ENCODE assay signal across 8 cellular contexts in genomic region chr4:113146876-113147358, GRCh38.
A peak's percentile ranks its signal among the peaks of the same experiment; 100 is the strongest.
DNase-seq lines count a peak whose midpoint lies in the region; ATAC-seq, FAIRE-seq and TF ChIP-seq lines count a peak whose summit lies in the region.

No MANE protein-coding gene starts in this region.

- no peak for TF ChIP-seq POLR2A in H54 (IDR thresholded peaks at IDR 0.05; ENCODE audit: low read depth, low read length)

- no peak for FAIRE-seq in H54 (lab: Jason Lieb, UNC)

- H3K27ac Mint-ChIP-seq in activated CD4-positive, alpha-beta memory T cell treated with anti-CD3 and anti-CD28 coated beads, Interleukin-2, amount 10 ng/mL, durations not matched to agents 7 days and 5 days, result peak overlapping the region; percentile 61
- peak overlapping the region; percentile 74 for H3K27ac Mint-ChIP-seq in type B pancreatic cell

- peaks cover 3% of the 10 kb centered on the region for H3K27me3 Mint-ChIP-seq in activated CD4-positive, alpha-beta memory T cell treated with anti-CD3 and anti-CD28 coated beads, Interleukin-2, amount 10 ng/mL, durations not matched to agents 7 days and 5 days
- no peaks in the 10 kb centered on the region for H3K27me3 Mint-ChIP-seq in type B pancreatic cell

- peaks cover 2% of the 10 kb centered on the region for H3K36me3 Mint-ChIP-seq in activated CD4-positive, alpha-beta memory T cell treated with anti-CD3 and anti-CD28 coated beads, Interleukin-2, amount 10 ng/mL, durations not matched to agents 7 days and 5 days (ENCODE audit: low read depth)
- peaks cover 4% of the 10 kb centered on the region for H3K36me3 Mint-ChIP-seq in type B pancreatic cell

- CTCF ChIA-PET in activated CD4-positive, alpha-beta memory T cell treated with anti-CD3 and anti-CD28 coated beads, Interleukin-2, amount 10 ng/mL, durations not matched to agents 7 days and 5 days (lab: Charles Lee), result no interaction called here

- H3K9me3 Mint-ChIP-seq in activated CD4-positive, alpha-beta memory T cell treated with anti-CD3 and anti-CD28 coated beads, Interleukin-2, amount 10 ng/mL, durations not matched to agents 7 days and 5 days, result no peaks in the 10 kb centered on the region
- peaks cover 13% of the 10 kb centered on the region for H3K9me3 Mint-ChIP-seq in type B pancreatic cell

- no peak for DNase-seq in activated CD4-positive, alpha-beta memory T cell treated with anti-CD3 and anti-CD28 coated beads, Interleukin-2, amount 10 ng/mL, durations not matched to agents 7 days and 5 days
- DNase-seq in kidney glomerular epithelial cell (lab: John Stamatoyannopoulos, UW), result peak; percentile 48
- no peak for DNase-seq in type B pancreatic cell (ENCODE audit: extremely low spot score, unreplicated experiment)
- no peak for DNase-seq in H54 (ENCODE audit: insufficient read length, low spot score)
- DNase-seq in NCI-H1436 treated with DMSO at 0.1 percent for 48 hours (lab: John Stamatoyannopoulos, UW), result no peak
- no peak for DNase-seq in activated effector memory CD4-positive, alpha-beta T cell treated with anti-CD3 and anti-CD28 coated beads, Interleukin-2, amount 50 U/mL, for 16 hours

- H3K4me1 Mint-ChIP-seq in activated CD4-positive, alpha-beta memory T cell treated with anti-CD3 and anti-CD28 coated beads, Interleukin-2, amount 10 ng/mL, durations not matched to agents 7 days and 5 days, result peaks cover 8% of the 10 kb centered on the region
- peaks cover 34% of the 10 kb centered on the region for H3K4me1 Mint-ChIP-seq in type B pancreatic cell (ENCODE audit: unreplicated experiment)

- POLR2A ChIA-PET in activated CD4-positive, alpha-beta memory T cell treated with anti-CD3 and anti-CD28 coated beads, Interleukin-2, amount 10 ng/mL, durations not matched to agents 7 days and 5 days (lab: Charles Lee), result no interaction called here

- no peak for TF ChIP-seq CTCF in type B pancreatic cell (conservative IDR thresholded peaks at IDR 0.05)

- ATAC-seq in GM18873 (IDR thresholded peaks at IDR 0.05; ENCODE audit: low FRiP score, unreplicated experiment), result peak; percentile 88
- ATAC-seq in HG02938 (IDR thresholded peaks at IDR 0.05; ENCODE audit: unreplicated experiment), result peak; percentile 90

- H3K4me3 Mint-ChIP-seq in activated CD4-positive, alpha-beta memory T cell treated with anti-CD3 and anti-CD28 coated beads, Interleukin-2, amount 10 ng/mL, durations not matched to agents 7 days and 5 days, result peak overlapping the region; percentile 71
- peak overlapping the region; percentile 79 for H3K4me3 Mint-ChIP-seq in type B pancreatic cell
